In genomic region chr7:128104109-128104742, GRCh38 we compare ENCODE assay signal across 1 cellular context.
TF ChIP-seq lines count a peak whose summit lies in the region.

No MANE protein-coding gene starts in this region.

TF ChIP-seq in HepG2, 621 proteins besides CTCF, POLR2A, EP300 and RAD21 (continued from another document and continues in another):
- TF ChIP-seq MLXIP (CRISPR knock-in tag; IDR thresholded peaks at IDR 0.05; ENCODE audit: borderline replicate concordance) = no peak
- TF ChIP-seq ZKSCAN1 (IDR thresholded peaks at IDR 0.05; ENCODE audit: low read length) = no peak
- no peak for TF ChIP-seq ZNF33B (CRISPR knock-in tag; IDR thresholded peaks at IDR 0.05)
- no peak for TF ChIP-seq MEIS1 (CRISPR knock-in tag; IDR thresholded peaks at IDR 0.05; ENCODE audit: borderline replicate concordance)
- no peak for TF ChIP-seq BATF2 (CRISPR knock-in tag; IDR thresholded peaks at IDR 0.05)
- no peak for TF ChIP-seq PRDM15 (CRISPR knock-in tag; IDR thresholded peaks at IDR 0.05)
- no peak for TF ChIP-seq ZNF670 (CRISPR knock-in tag; IDR thresholded peaks at IDR 0.05; ENCODE audit: borderline replicate concordance)
- TF ChIP-seq MEF2D (CRISPR knock-in tag; IDR thresholded peaks at IDR 0.05) = no peak
- no peak for TF ChIP-seq GATAD2A (CRISPR knock-in tag; IDR thresholded peaks at IDR 0.05)
- peak; percentile 30; the same call in 1 of the 2 replicates for TF ChIP-seq PATZ1 (CRISPR knock-in tag; IDR thresholded peaks at IDR 0.05)
- TF ChIP-seq EED (CRISPR knock-in tag; IDR thresholded peaks at IDR 0.05) = no peak
- no peak for TF ChIP-seq JARID2 (CRISPR knock-in tag; IDR thresholded peaks at IDR 0.05; ENCODE audit: insufficient replicate concordance)
- no peak for TF ChIP-seq SMAD1 (CRISPR knock-in tag; IDR thresholded peaks at IDR 0.05; ENCODE audit: borderline replicate concordance, low read depth)
- TF ChIP-seq ZNF619 (CRISPR knock-in tag; IDR thresholded peaks at IDR 0.05) = no peak
- TF ChIP-seq SP1 (IDR thresholded peaks at IDR 0.05) = no peak
- no peak for TF ChIP-seq SP1 (CRISPR knock-in tag; IDR thresholded peaks at IDR 0.05)
- TF ChIP-seq AKAP8 (CRISPR knock-in tag; IDR thresholded peaks at IDR 0.05) = no peak
- no peak for TF ChIP-seq GRHL1 (CRISPR knock-in tag; conservative IDR thresholded peaks at IDR 0.05)
- TF ChIP-seq ZNF569 (CRISPR knock-in tag; IDR thresholded peaks at IDR 0.05; ENCODE audit: borderline replicate concordance) = no peak
- no peak for TF ChIP-seq ZNF788 (CRISPR knock-in tag; IDR thresholded peaks at IDR 0.05; ENCODE audit: borderline replicate concordance)
- no peak for TF ChIP-seq ZNF468 (CRISPR knock-in tag; IDR thresholded peaks at IDR 0.05)
- TF ChIP-seq TSC22D2 (CRISPR knock-in tag; IDR thresholded peaks at IDR 0.05; ENCODE audit: borderline replicate concordance) = no peak
- peak; percentile 69 for TF ChIP-seq SRSF1 (optimal IDR thresholded peaks at IDR 0.05; ENCODE audit: low read depth, low read length)
- TF ChIP-seq SUZ12 (IDR thresholded peaks at IDR 0.05; ENCODE audit: low read depth, low read length) = no peak
- no peak for TF ChIP-seq KMT2B (CRISPR knock-in tag; IDR thresholded peaks at IDR 0.05)
- TF ChIP-seq NFYC (CRISPR knock-in tag; IDR thresholded peaks at IDR 0.05) = no peak
- TF ChIP-seq CREB3 (CRISPR knock-in tag; IDR thresholded peaks at IDR 0.05) = no peak
- no peak for TF ChIP-seq EZH2 (conservative IDR thresholded peaks at IDR 0.05; ENCODE audit: low read depth, low read length)
- TF ChIP-seq ZXDC (CRISPR knock-in tag; IDR thresholded peaks at IDR 0.05) = no peak
- no peak for TF ChIP-seq NFE2L2 (IDR thresholded peaks at IDR 0.05; ENCODE audit: low read length)
- TF ChIP-seq HMGXB3 (CRISPR knock-in tag; IDR thresholded peaks at IDR 0.05; ENCODE audit: borderline replicate concordance) = no peak
- no peak for TF ChIP-seq UBTF (CRISPR knock-in tag; IDR thresholded peaks at IDR 0.05)
- TF ChIP-seq RARG (CRISPR knock-in tag; IDR thresholded peaks at IDR 0.05; ENCODE audit: low read depth) = no peak
- TF ChIP-seq LBX2 (CRISPR knock-in tag; IDR thresholded peaks at IDR 0.05; ENCODE audit: borderline replicate concordance) = no peak
- TF ChIP-seq HNRNPL (IDR thresholded peaks at IDR 0.05; ENCODE audit: low read depth, low read length) = no peak
- TF ChIP-seq MAFF (IDR thresholded peaks at IDR 0.05; ENCODE audit: low read depth, low read length) = no peak
